1 cellular context compared by ENCODE assay signal in the genomic region with DNA sequence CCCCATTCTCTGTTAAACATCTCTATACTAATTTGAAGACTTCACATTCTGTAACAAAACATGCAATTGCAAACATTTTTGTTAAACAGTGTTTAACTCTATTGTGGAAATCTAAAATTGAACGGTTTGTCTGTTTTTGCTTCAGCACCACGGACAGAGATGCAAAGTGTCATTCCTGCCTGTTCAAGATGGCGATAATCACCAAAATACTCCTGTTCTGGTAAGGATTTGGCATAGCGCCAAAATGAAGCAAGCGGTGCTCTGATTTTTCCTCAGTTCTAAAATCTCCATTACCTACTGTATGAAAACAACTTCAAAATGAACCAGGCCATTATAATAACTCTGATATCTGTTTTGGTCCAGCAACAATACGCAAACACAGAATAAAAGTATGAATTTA.
TF ChIP-seq lines count a peak whose summit lies in the region.

No MANE protein-coding gene starts in this region.

TF ChIP-seq in IMR-90, 13 proteins besides CTCF, POLR2A, EP300 and RAD21 (continued from another document):
- TF ChIP-seq, protein P1, sequence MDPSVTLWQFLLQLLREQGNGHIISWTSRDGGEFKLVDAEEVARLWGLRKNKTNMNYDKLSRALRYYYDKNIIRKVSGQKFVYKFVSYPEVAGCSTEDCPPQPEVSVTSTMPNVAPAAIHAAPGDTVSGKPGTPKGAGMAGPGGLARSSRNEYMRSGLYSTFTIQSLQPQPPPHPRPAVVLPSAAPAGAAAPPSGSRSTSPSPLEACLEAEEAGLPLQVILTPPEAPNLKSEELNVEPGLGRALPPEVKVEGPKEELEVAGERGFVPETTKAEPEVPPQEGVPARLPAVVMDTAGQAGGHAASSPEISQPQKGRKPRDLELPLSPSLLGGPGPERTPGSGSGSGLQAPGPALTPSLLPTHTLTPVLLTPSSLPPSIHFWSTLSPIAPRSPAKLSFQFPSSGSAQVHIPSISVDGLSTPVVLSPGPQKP (IDR thresholded peaks at IDR 0.05; ENCODE audit: borderline replicate concordance, low read depth, low read length), result no peak
- TF ChIP-seq MAZ (IDR thresholded peaks at IDR 0.05; ENCODE audit: borderline replicate concordance, low read depth, low read length), result no peak
- TF ChIP-seq NFE2L2 (IDR thresholded peaks at IDR 0.05; ENCODE audit: low read depth, low read length), result no peak
- TF ChIP-seq SMC3 (IDR thresholded peaks at IDR 0.05; ENCODE audit: low read depth, low read length), result no peak
- TF ChIP-seq BHLHE40 (IDR thresholded peaks at IDR 0.05; ENCODE audit: low read depth, low read length), result no peak
- no peak for TF ChIP-seq CEBPB (IDR thresholded peaks at IDR 0.05; ENCODE audit: low read depth, low read length)
- no peak for TF ChIP-seq CHD1 (IDR thresholded peaks at IDR 0.05; ENCODE audit: low read depth, low read length)
- no peak for TF ChIP-seq RCOR1 (IDR thresholded peaks at IDR 0.05; ENCODE audit: insufficient replicate concordance, low read length)
- TF ChIP-seq RFX5 (IDR thresholded peaks at IDR 0.05; ENCODE audit: low read depth, low read length), result no peak
- TF ChIP-seq, protein P2, sequence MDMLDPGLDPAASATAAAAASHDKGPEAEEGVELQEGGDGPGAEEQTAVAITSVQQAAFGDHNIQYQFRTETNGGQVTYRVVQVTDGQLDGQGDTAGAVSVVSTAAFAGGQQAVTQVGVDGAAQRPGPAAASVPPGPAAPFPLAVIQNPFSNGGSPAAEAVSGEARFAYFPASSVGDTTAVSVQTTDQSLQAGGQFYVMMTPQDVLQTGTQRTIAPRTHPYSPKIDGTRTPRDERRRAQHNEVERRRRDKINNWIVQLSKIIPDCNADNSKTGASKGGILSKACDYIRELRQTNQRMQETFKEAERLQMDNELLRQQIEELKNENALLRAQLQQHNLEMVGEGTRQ (IDR thresholded peaks at IDR 0.05; ENCODE audit: low read depth, low read length), result no peak
- TF ChIP-seq FOS (IDR thresholded peaks at IDR 0.05; ENCODE audit: low read depth, low read length), result no peak
- no peak for TF ChIP-seq MAFK (IDR thresholded peaks at IDR 0.05; ENCODE audit: low read depth, low read length)
TF ChIP-seq in IMR-90: peak in this region for 0.
